9 cellular contexts compared by ENCODE assay signal in the genomic region with DNA sequence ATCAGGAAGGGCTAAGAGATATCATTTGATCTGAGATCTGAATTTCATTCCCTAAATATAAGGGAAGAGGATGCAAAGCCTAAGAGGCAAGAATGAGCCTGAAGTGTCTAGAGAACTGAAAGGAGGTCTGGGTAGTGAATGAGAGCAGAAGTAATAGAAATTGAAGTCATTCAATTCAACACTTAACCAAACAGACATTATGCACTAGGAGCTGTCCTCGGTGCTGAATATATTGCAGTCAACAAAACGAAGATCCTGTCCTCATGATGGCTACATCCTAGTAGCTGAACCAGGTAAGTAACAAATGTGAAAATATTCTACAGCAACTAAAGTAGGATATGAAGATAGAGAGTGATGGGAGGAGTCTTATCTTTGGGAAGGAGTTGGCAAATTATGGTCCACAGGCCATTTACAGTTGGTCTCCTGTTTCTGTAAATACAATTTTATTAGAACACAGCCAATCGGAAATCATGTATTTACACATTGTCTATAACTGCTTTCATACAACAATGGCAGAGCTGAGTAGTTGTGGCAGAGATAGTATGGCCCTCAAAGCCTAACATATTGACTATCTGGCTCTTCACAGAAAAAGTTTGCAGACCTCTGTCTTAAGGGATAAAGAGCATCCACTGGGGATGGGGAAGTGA.
A peak's percentile ranks its signal among the peaks of the same experiment; 100 is the strongest.
DNase-seq lines count a peak whose midpoint lies in the region; ATAC-seq, FAIRE-seq and TF ChIP-seq lines count a peak whose summit lies in the region.
"Had no signal": no experiment of that assay in that cellular context is flagged by ENCODE, and none has a peak within 500 bp of the region (broad histone marks: within the 10 kb centered on the region; RNA-seq: fewer than 3 reads in every experiment).

No MANE protein-coding gene starts in this region.

- no peak for TF ChIP-seq POLR2A in GM12878 (IDR thresholded peaks at IDR 0.05; ENCODE audit: low read depth, low read length)

- H3K4me3 ChIP-seq in LNCaP clone FGC (ENCODE audit: low read depth, low read length) (no peak overlapping the region), GM12878 (no peak overlapping the region), left lung (no peak overlapping the region)

- TF ChIP-seq RAD21 in GM12878 (IDR thresholded peaks at IDR 0.05; ENCODE audit: insufficient read depth, low read depth, low read length): no peak

- no TSS peak for BruUV-seq in GM12878 (replicated peaks; lab: Mats Ljungman, UMichigan)

- CTCF ChIA-PET in GM10248 (lab: Yijun Ruan, JAX): no interaction called here
- CTCF ChIA-PET in GM12878 (lab: Yijun Ruan, JAX): no interaction called here

- 14% methylated on average over 3 of the region's 3 CpGs for WGBS in GM12878 (ENCODE audit: insufficient coverage, insufficient replicate concordance, low lambda C conversion rate, missing lambda C conversion rate)

- in situ Hi-C loops in GM12878 (cut with MboI): no loop called here
- in situ Hi-C loops in G401 (cut with HindIII; ENCODE audit: low sequenced_read_pairs): no loop called here

- ATAC-seq in GM12878 (no peak), left lung (peak; percentile 49)

- TF ChIP-seq EP300 in GM12878 (IDR thresholded peaks at IDR 0.05; ENCODE audit: borderline replicate concordance in 1 of 2, control insufficient read depth in 1 of 2, low read depth in 2 of 2, low read length in 2 of 2): no peak

- H3K79me2 ChIP-seq in GM12878 (ENCODE audit: control insufficient read depth, insufficient read depth, low read length): no peaks in the 10 kb centered on the region

- no peaks in the 10 kb centered on the region for H3K4me1 ChIP-seq in GM12878 (ENCODE audit: control insufficient read depth, insufficient read depth, low read length)
- H3K4me1 ChIP-seq in left lung: no peaks in the 10 kb centered on the region

- POLR2A ChIA-PET in GM10248 (lab: Yijun Ruan, JAX): no interaction called here
- POLR2A ChIA-PET in GM12878 (lab: Charles Lee): no interaction called here

- RAD21 ChIA-PET in GM12878 (lab: Charles Lee; ENCODE audit: unreplicated experiment): no interaction called here

- SMC1A ChIA-PET in GM12878 (lab: Charles Lee; ENCODE audit: uncharacterized antibody, unreplicated experiment): interaction anchor here (0.6 to 1.6 kb wide), 2 partner anchors 27 to 182 kb away, joined by 3 to 4 read pairs; no protein-coding TSS in a partner anchor

- H3K27me3 ChIP-seq in GM12878 (replicated peaks in 1 of 2; ENCODE audit: control insufficient read depth in 2 of 2, insufficient read depth in 2 of 2, low read length in 1 of 2) (no peaks in the 10 kb centered on the region), left lung (no peaks in the 10 kb centered on the region)

- no peak overlapping the region for H2AFZ ChIP-seq in GM12878 (ENCODE audit: control insufficient read depth, low read depth, low read length)

- no peak overlapping the region for H3K4me2 ChIP-seq in GM12878 (ENCODE audit: control insufficient read depth, insufficient read depth)

- peak; percentile 8 for DNase-seq in GM10248 (ENCODE audit: extremely low spot score)
- peak; percentile 19 for DNase-seq in LNCaP clone FGC (ENCODE audit: low read depth)
- DNase-seq in GM12878 (ENCODE audit: low read depth, low spot score): no peak
- DNase-seq in left lung: no peak
- DNase-seq in NCI-H2107 treated with DMSO at 0.1 percent for 48 hours (lab: John Stamatoyannopoulos, UW; ENCODE audit: unreplicated experiment): no peak
- no peak for DNase-seq in RCC 7860 (ENCODE audit: low spot score)
- no peak for DNase-seq in G401 (ENCODE audit: low spot score)
- no peak for DNase-seq in NCI-H1105 (lab: John Stamatoyannopoulos, UW)
- DNase-seq: SHP77 treated with DMSO at 0.1 percent for 48 hours had no signal

- intact Hi-C loops in GM12878 (cut with micrococcal nuclease; ENCODE audit: unreplicated experiment): no loop called here
- intact Hi-C loops in left lung (cut with DNase I): no loop called here

- TF ChIP-seq CTCF in GM10248 (IDR thresholded peaks at IDR 0.05; ENCODE audit: control extremely low read depth, extremely low read depth, low read depth, missing control alignments) (no peak), LNCaP clone FGC (IDR thresholded peaks at IDR 0.05; ENCODE audit: control insufficient read depth, extremely low read depth, insufficient read depth) (no peak), GM12878 (IDR thresholded peaks at IDR 0.05 in 2 of 3, conservative IDR thresholded peaks at IDR 0.05 in 1 of 3; ENCODE audit: control insufficient read depth in 2 of 3, extremely low read depth in 1 of 3, insufficient read depth in 1 of 3, low read depth in 3 of 3, low read length in 3 of 3) (no peak), left lung (IDR thresholded peaks at IDR 0.05) (no peak)

- no peak overlapping the region for H3K9ac ChIP-seq in GM12878 (ENCODE audit: control insufficient read depth, insufficient read depth, low read length)

- H3K36me3 ChIP-seq in GM12878 (ENCODE audit: control insufficient read depth in 2 of 2, insufficient read depth in 2 of 2, low read length in 1 of 2) (no peaks in the 10 kb centered on the region), left lung (no peaks in the 10 kb centered on the region)

- H4K20me1 ChIP-seq in GM12878 (ENCODE audit: control insufficient read depth, insufficient read depth): no peaks in the 10 kb centered on the region

- FAIRE-seq in GM12878 (lab: Jason Lieb, UNC) (peak; percentile 65), RCC 7860 (lab: Jason Lieb, UNC) (no peak)

- no peak overlapping the region for H3K27ac ChIP-seq in GM12878 (ENCODE audit: control insufficient read depth, insufficient read depth)
- no peak overlapping the region for H3K27ac ChIP-seq in left lung

- H3K9me3 ChIP-seq in GM12878 (replicated peaks; ENCODE audit: control insufficient read depth, insufficient read depth, low read length) (no peaks in the 10 kb centered on the region), left lung (no peaks in the 10 kb centered on the region)

TF ChIP-seq in GM12878, 131 proteins besides CTCF, POLR2A, EP300 and RAD21 (continues in another document):
- TF ChIP-seq SP1 (IDR thresholded peaks at IDR 0.05; ENCODE audit: low read depth, low read length) (no peak), NFXL1 (IDR thresholded peaks at IDR 0.05; ENCODE audit: borderline replicate concordance) (no peak), RCOR1 (conservative IDR thresholded peaks at IDR 0.05; ENCODE audit: low read depth, low read length) (0 out of 2 replicates have a peak, but pooled peaks have one; percentile 48), NR2C2 (IDR thresholded peaks at IDR 0.05; ENCODE audit: borderline replicate concordance, control insufficient read depth, insufficient read length, low read depth) (no peak), ETV6 (conservative IDR thresholded peaks at IDR 0.05 in 1 of 2, IDR thresholded peaks at IDR 0.05 in 1 of 2; ENCODE audit: borderline replicate concordance in 1 of 2, low read depth in 1 of 2) (peak in 1 of 2 experiments; percentile 85; a peak in 1 of 4 replicates), ZBED1 (IDR thresholded peaks at IDR 0.05; ENCODE audit: borderline replicate concordance) (no peak), HDGF (IDR thresholded peaks at IDR 0.05) (no peak), TCF7 (IDR thresholded peaks at IDR 0.05; ENCODE audit: borderline replicate concordance) (no peak)
- TF ChIP-seq, protein P1, sequence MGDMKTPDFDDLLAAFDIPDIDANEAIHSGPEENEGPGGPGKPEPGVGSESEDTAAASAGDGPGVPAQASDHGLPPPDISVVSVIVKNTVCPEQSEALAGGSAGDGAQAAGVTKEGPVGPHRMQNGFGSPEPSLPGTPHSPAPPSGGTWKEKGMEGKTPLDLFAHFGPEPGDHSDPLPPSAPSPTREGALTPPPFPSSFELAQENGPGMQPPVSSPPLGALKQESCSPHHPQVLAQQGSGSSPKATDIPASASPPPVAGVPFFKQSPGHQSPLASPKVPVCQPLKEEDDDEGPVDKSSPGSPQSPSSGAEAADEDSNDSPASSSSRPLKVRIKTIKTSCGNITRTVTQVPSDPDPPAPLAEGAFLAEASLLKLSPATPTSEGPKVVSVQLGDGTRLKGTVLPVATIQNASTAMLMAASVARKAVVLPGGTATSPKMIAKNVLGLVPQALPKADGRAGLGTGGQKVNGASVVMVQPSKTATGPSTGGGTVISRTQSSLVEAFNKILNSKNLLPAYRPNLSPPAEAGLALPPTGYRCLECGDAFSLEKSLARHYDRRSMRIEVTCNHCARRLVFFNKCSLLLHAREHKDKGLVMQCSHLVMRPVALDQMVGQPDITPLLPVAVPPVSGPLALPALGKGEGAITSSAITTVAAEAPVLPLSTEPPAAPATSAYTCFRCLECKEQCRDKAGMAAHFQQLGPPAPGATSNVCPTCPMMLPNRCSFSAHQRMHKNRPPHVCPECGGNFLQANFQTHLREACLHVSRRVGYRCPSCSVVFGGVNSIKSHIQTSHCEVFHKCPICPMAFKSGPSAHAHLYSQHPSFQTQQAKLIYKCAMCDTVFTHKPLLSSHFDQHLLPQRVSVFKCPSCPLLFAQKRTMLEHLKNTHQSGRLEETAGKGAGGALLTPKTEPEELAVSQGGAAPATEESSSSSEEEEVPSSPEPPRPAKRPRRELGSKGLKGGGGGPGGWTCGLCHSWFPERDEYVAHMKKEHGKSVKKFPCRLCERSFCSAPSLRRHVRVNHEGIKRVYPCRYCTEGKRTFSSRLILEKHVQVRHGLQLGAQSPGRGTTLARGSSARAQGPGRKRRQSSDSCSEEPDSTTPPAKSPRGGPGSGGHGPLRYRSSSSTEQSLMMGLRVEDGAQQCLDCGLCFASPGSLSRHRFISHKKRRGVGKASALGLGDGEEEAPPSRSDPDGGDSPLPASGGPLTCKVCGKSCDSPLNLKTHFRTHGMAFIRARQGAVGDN (IDR thresholded peaks at IDR 0.05): no peak

Comparison
In these comparisons a context has a peak if more than half of its experiments do, and no peak if none do; other contexts are left out.
1. DNase-seq: peak in GM10248 (single experiment) and LNCaP clone FGC (single experiment); none in GM12878 (single experiment), left lung (0 of 2), NCI-H2107 treated with DMSO at 0.1 percent for 48 hours (single experiment), RCC 7860 (single experiment), G401 (single experiment) and NCI-H1105 (single experiment).